19 cellular contexts compared by ENCODE assay signal in genomic region chr12:17665839-17666238, GRCh38.
"Had no signal": no experiment of that assay in that cellular context is flagged by ENCODE, and none has a peak within 500 bp of the region (broad histone marks: within the 10 kb centered on the region; RNA-seq: fewer than 3 reads in every experiment).

No MANE protein-coding gene starts in this region.

- H3K27ac Mint-ChIP-seq: IgD-negative memory B cell had no signal

- H3K4me3 ChIP-seq: K562 had no signal

- DNase-seq: Kasumi-1, MM.1S, NCI-H1105, NCI-H1417, NCI-H1436 treated with DMSO at 0.1 percent for 48 hours, NCI-H1694, NCI-H187 treated with DMSO at 0.1 percent for 48 hours, NCI-H2029 treated with DMSO at 0.1 percent for 48 hours, NCI-H2227 treated with DMSO at 0.1 percent for 48 hours, NCI-H524, NCI-H526 treated with DMSO at 0.1 percent for 48 hours, NCI-H748 treated with DMSO at 0.1 percent for 48 hours, RPMI8226, SHP77, SK-N-SH, SW 1271 had no signal

- H3K9me3 ChIP-seq: SK-N-SH had no signal

- H3K27me3 Mint-ChIP-seq: IgD-negative memory B cell had no signal

- H3K27ac ChIP-seq: KMS-11 had no signal

- H3K4me1 Mint-ChIP-seq: IgD-negative memory B cell had no signal

- ATAC-seq: K562 had no signal
